Comparison of ENCODE assay signal across 16 cellular contexts in the genomic region with DNA sequence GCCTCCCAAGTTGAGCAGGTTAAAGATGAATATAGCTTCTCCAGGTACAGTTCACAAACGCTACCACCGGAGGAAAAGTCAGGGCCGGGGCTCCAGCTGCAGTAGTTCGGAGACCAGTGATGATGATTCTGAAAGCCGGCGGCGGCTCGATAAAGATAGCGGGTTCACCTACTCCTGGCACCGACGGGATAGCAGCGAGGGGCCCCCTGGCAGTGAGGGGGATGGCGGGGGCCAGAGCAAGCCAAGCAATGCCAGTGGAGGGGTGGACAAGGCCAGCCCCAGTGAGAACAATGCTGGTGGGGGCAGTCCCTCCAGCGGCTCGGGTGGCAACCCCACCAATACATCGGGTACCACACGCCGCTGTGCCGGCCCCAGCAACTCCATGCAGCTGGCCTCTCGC.
DNase-seq lines count a peak whose midpoint lies in the region; ATAC-seq and TF ChIP-seq lines count a peak whose summit lies in the region.
"Had no signal": no experiment of that assay in that cellular context is flagged by ENCODE, and none has a peak within 500 bp of the region (broad histone marks: within the 10 kb centered on the region; RNA-seq: fewer than 3 reads in every experiment).

No MANE protein-coding gene starts in this region.

- no peak for TF ChIP-seq CTCF in GM13976 (IDR thresholded peaks at IDR 0.05; ENCODE audit: borderline replicate concordance, control extremely low read depth, extremely low read depth, insufficient read depth, missing control alignments)

- peak overlapping the region; percentile 9 for H3K4me3 Mint-ChIP-seq in activated CD4-positive, alpha-beta T cell treated with anti-CD3 and anti-CD28 coated beads, Interleukin-2, amount 10 ng/mL, durations not matched to agents 7 days and 5 days
- no peak overlapping the region for H3K4me3 Mint-ChIP-seq in IgD-negative memory B cell
- H3K4me3 Mint-ChIP-seq in activated naive CD8-positive, alpha-beta T cell treated with anti-CD3 and anti-CD28 coated beads, Interleukin-2, amount 10 ng/mL, durations not matched to agents 7 days and 5 days, result peak overlapping the region; percentile 75
- peak overlapping the region; percentile 82 for H3K4me3 Mint-ChIP-seq in natural killer cell treated with Interleukin-12 subunit alpha and Interleukin-12 subunit beta and Interleukin-15 and Interleukin-18, amount 100 ng/mL, for 72 hours

- POLR2A ChIA-PET in activated CD4-positive, alpha-beta T cell treated with anti-CD3 and anti-CD28 coated beads, Interleukin-2, amount 10 ng/mL, durations not matched to agents 7 days and 5 days (lab: Charles Lee), result no interaction called here
- POLR2A ChIA-PET in activated naive CD8-positive, alpha-beta T cell treated with anti-CD3 and anti-CD28 coated beads, Interleukin-2, amount 10 ng/mL, durations not matched to agents 7 days and 5 days (lab: Charles Lee), result interaction anchor here (1.1 to 4.9 kb wide), 7 partner anchors 11 to 185 kb away, joined by 3 to 46 read pairs (median 6); partner anchors contain the start of gene SNRK

- in situ Hi-C loops in GM13976 (cut with MboI; ENCODE audit: low sequenced_read_pairs, unreplicated experiment), result no loop called here

- DNase-seq in activated CD4-positive, alpha-beta T cell treated with anti-CD3 and anti-CD28 coated beads, Interleukin-2, amount 10 ng/mL, durations not matched to agents 7 days and 5 days, result no peak
- no peak for DNase-seq in activated CD4-positive, alpha-beta T cell treated with anti-CD3 and anti-CD28 coated beads for 48 hours
- peak; percentile 42 for DNase-seq in activated naive CD8-positive, alpha-beta T cell treated with anti-CD3 and anti-CD28 coated beads, Interleukin-2, amount 10 ng/mL, durations not matched to agents 7 days and 5 days
- DNase-seq in natural killer cell treated with Interleukin-12 subunit alpha and Interleukin-12 subunit beta and Interleukin-15 and Interleukin-18, amount 100 ng/mL, for 72 hours (ENCODE audit: low spot score), result no peak
- DNase-seq in NCI-H2227 treated with DMSO at 0.1 percent for 48 hours (lab: John Stamatoyannopoulos, UW) (no peak), NCI-H69 (lab: John Stamatoyannopoulos, UW) (no peak), GM13976 (ENCODE audit: low spot score) (no peak)
- DNase-seq: amygdala, erythroblast, foreskin melanocyte, hippocampal formation, lower lobe of right lung, NCI-H1417, nucleus accumbens had no signal

- H3K27ac Mint-ChIP-seq in activated CD4-positive, alpha-beta T cell treated with anti-CD3 and anti-CD28 coated beads, Interleukin-2, amount 10 ng/mL, durations not matched to agents 7 days and 5 days, result peak overlapping the region; percentile 91
- H3K27ac Mint-ChIP-seq in IgD-negative memory B cell, result peak overlapping the region in 2 of 3 donors; percentile 81 to 95
- H3K27ac Mint-ChIP-seq in activated naive CD8-positive, alpha-beta T cell treated with anti-CD3 and anti-CD28 coated beads, Interleukin-2, amount 10 ng/mL, durations not matched to agents 7 days and 5 days, result peak overlapping the region; percentile 97
- H3K27ac Mint-ChIP-seq in natural killer cell treated with Interleukin-12 subunit alpha and Interleukin-12 subunit beta and Interleukin-15 and Interleukin-18, amount 100 ng/mL, for 72 hours, result peak overlapping the region; percentile 88 to 91

- H3K27me3 Mint-ChIP-seq in activated CD4-positive, alpha-beta T cell treated with anti-CD3 and anti-CD28 coated beads, Interleukin-2, amount 10 ng/mL, durations not matched to agents 7 days and 5 days, result no peaks in the 10 kb centered on the region
- H3K27me3 Mint-ChIP-seq in IgD-negative memory B cell, result no peaks in the 10 kb centered on the region
- H3K27me3 Mint-ChIP-seq in activated naive CD8-positive, alpha-beta T cell treated with anti-CD3 and anti-CD28 coated beads, Interleukin-2, amount 10 ng/mL, durations not matched to agents 7 days and 5 days, result no peaks in the 10 kb centered on the region
- H3K27me3 Mint-ChIP-seq in natural killer cell treated with Interleukin-12 subunit alpha and Interleukin-12 subunit beta and Interleukin-15 and Interleukin-18, amount 100 ng/mL, for 72 hours, result no peaks in the 10 kb centered on the region

- H3K36me3 Mint-ChIP-seq in activated CD4-positive, alpha-beta T cell treated with anti-CD3 and anti-CD28 coated beads, Interleukin-2, amount 10 ng/mL, durations not matched to agents 7 days and 5 days (ENCODE audit: low read depth), result peaks cover 97% of the 10 kb centered on the region
- peaks cover 45% of the 10 kb centered on the region for H3K36me3 Mint-ChIP-seq in IgD-negative memory B cell
- peaks cover 77% of the 10 kb centered on the region for H3K36me3 Mint-ChIP-seq in activated naive CD8-positive, alpha-beta T cell treated with anti-CD3 and anti-CD28 coated beads, Interleukin-2, amount 10 ng/mL, durations not matched to agents 7 days and 5 days
- H3K36me3 Mint-ChIP-seq in natural killer cell treated with Interleukin-12 subunit alpha and Interleukin-12 subunit beta and Interleukin-15 and Interleukin-18, amount 100 ng/mL, for 72 hours, result peaks cover 36% of the 10 kb centered on the region

- H3K4me1 Mint-ChIP-seq in activated CD4-positive, alpha-beta T cell treated with anti-CD3 and anti-CD28 coated beads, Interleukin-2, amount 10 ng/mL, durations not matched to agents 7 days and 5 days, result peaks cover 65% of the 10 kb centered on the region
- peaks cover 0 to 3% (median 3%) of the 10 kb centered on the region in 3 donors for H3K4me1 Mint-ChIP-seq in IgD-negative memory B cell
- H3K4me1 Mint-ChIP-seq in activated naive CD8-positive, alpha-beta T cell treated with anti-CD3 and anti-CD28 coated beads, Interleukin-2, amount 10 ng/mL, durations not matched to agents 7 days and 5 days, result peaks cover 59% of the 10 kb centered on the region
- peaks cover 38 to 66% of the 10 kb centered on the region in 2 donors for H3K4me1 Mint-ChIP-seq in natural killer cell treated with Interleukin-12 subunit alpha and Interleukin-12 subunit beta and Interleukin-15 and Interleukin-18, amount 100 ng/mL, for 72 hours (ENCODE audit: low read depth in 2 of 2)

- ATAC-seq in activated naive CD8-positive, alpha-beta T cell treated with anti-CD3 and anti-CD28 coated beads, Interleukin-2, amount 10 ng/mL, durations not matched to agents 7 days and 5 days (ENCODE audit: low read depth), result no peak
- no peak for ATAC-seq in natural killer cell treated with Interleukin-12 subunit alpha and Interleukin-12 subunit beta and Interleukin-15 and Interleukin-18, amount 100 ng/mL, for 72 hours
- ATAC-seq: A549 had no signal

- CTCF ChIA-PET in activated CD4-positive, alpha-beta T cell treated with anti-CD3 and anti-CD28 coated beads, Interleukin-2, amount 10 ng/mL, durations not matched to agents 7 days and 5 days (lab: Charles Lee), result interaction anchor here (1.2 kb wide), 2 partner anchors 11 to 14 kb away, joined by 3 to 4 read pairs; no protein-coding TSS in a partner anchor

- peaks cover 26% of the 10 kb centered on the region for H3K9me3 Mint-ChIP-seq in activated CD4-positive, alpha-beta T cell treated with anti-CD3 and anti-CD28 coated beads, Interleukin-2, amount 10 ng/mL, durations not matched to agents 7 days and 5 days
- peaks cover 7 to 17% (median 8%) of the 10 kb centered on the region in 3 donors for H3K9me3 Mint-ChIP-seq in IgD-negative memory B cell
- peaks cover 13% of the 10 kb centered on the region for H3K9me3 Mint-ChIP-seq in activated naive CD8-positive, alpha-beta T cell treated with anti-CD3 and anti-CD28 coated beads, Interleukin-2, amount 10 ng/mL, durations not matched to agents 7 days and 5 days
- peaks cover 7% of the 10 kb centered on the region for H3K9me3 Mint-ChIP-seq in natural killer cell treated with Interleukin-12 subunit alpha and Interleukin-12 subunit beta and Interleukin-15 and Interleukin-18, amount 100 ng/mL, for 72 hours

Comparison
In these comparisons a context has a peak if more than half of its experiments do, and no peak if none do; other contexts are left out.
1. H3K4me3 Mint-ChIP-seq: peak in activated CD4-positive, alpha-beta T cell treated with anti-CD3 and anti-CD28 coated beads, Interleukin-2, amount 10 ng/mL, durations not matched to agents 7 days and 5 days (single experiment), activated naive CD8-positive, alpha-beta T cell treated with anti-CD3 and anti-CD28 coated beads, Interleukin-2, amount 10 ng/mL, durations not matched to agents 7 days and 5 days (single experiment) and natural killer cell treated with Interleukin-12 subunit alpha and Interleukin-12 subunit beta and Interleukin-15 and Interleukin-18, amount 100 ng/mL, for 72 hours (single experiment); none in IgD-negative memory B cell (0 of 4).
2. Peak in every context shown above with its lines, with median percentiles within 50 percentile points of each other: H3K27ac Mint-ChIP-seq.